Comparison of ENCODE assay signal across 8 cellular contexts in genomic region chr13:77326905-77327604, GRCh38.
DNase-seq lines count a peak whose midpoint lies in the region; ATAC-seq lines count a peak whose summit lies in the region.

MYCBP2 (minus strand) TSS chr13:77327094; CDS start chr13:77326775, 319 bp downstream.

- no peaks in the 10 kb centered on the region for H3K27me3 ChIP-seq in BLaER1

- peak within 1 kb of the TSS; percentile 89 for H3K4me2 ChIP-seq in BLaER1

- H4K20me1 ChIP-seq in BLaER1: peaks cover 46% of the 10 kb centered on the region

- peak within 1 kb of the TSS; percentile 96 for H3K27ac ChIP-seq in BLaER1

- ATAC-seq in GM19351 (IDR thresholded peaks at IDR 0.05; ENCODE audit: unreplicated experiment) (peak; percentile 54), HG03521 (IDR thresholded peaks at IDR 0.05; ENCODE audit: unreplicated experiment) (peak; percentile 47)

- DNase-seq in NCI-H748 (lab: John Stamatoyannopoulos, UW; ENCODE audit: unreplicated experiment) (peak; percentile 89), dedifferentiated amniotic fluid mesenchymal stem cell (ENCODE audit: extremely low spot score) (peak; percentile 99), left kidney (ENCODE audit: low read depth, low spot score) (peak; percentile 100)
- peak; percentile 97 for DNase-seq in activated CD4-positive, alpha-beta T cell treated with anti-CD3 and anti-CD28 coated beads, Interleukin-2, amount 50 U/mL, for 1 hour
- DNase-seq in stimulated activated CD4-positive, alpha-beta T cell treated with anti-CD3 and anti-CD28 coated beads, Interleukin-2, amount 100 ng/mL, for 4 hours (ENCODE audit: low read depth): peak; percentile 98

- H3K9ac ChIP-seq in BLaER1: peak within 1 kb of the TSS; percentile 93

- peak within 1 kb of the TSS; percentile 84 for H3K4me3 ChIP-seq in BLaER1

- no peaks in the 10 kb centered on the region for H3K9me3 ChIP-seq in BLaER1

- H3K36me3 ChIP-seq in BLaER1: peaks cover 4% of the 10 kb centered on the region; the same call in 1 of the 2 replicates

- peaks cover 56% of the 10 kb centered on the region for H3K4me1 ChIP-seq in BLaER1

Comparison
In these comparisons a context has a peak if more than half of its experiments do, and no peak if none do; other contexts are left out.
1. Peak in every context shown above with its lines: DNase-seq, ATAC-seq, H3K4me3 ChIP-seq and H3K27ac ChIP-seq.